In genomic region chrX:102658551-102658950, GRCh38 we compare ENCODE assay signal across 1 cellular context.
TF ChIP-seq lines count a peak whose summit lies in the region.

No MANE protein-coding gene starts in this region.

TF ChIP-seq in SK-N-SH, 30 proteins besides CTCF, POLR2A, EP300 and RAD21 (continued from another document):
- TF ChIP-seq USF2 (IDR thresholded peaks at IDR 0.05; ENCODE audit: borderline replicate concordance, low read depth, low read length) (no peak), YY1 (IDR thresholded peaks at IDR 0.05; ENCODE audit: low read depth) (no peak), MXI1 (IDR thresholded peaks at IDR 0.05; ENCODE audit: low read depth, low read length) (no peak), POLR2AphosphoS5 (IDR thresholded peaks at IDR 0.05; ENCODE audit: low read depth, low read length) (no peak), USF1 (IDR thresholded peaks at IDR 0.05; ENCODE audit: borderline replicate concordance, low read depth) (no peak), REST (IDR thresholded peaks at IDR 0.05; ENCODE audit: low read depth, low read length) (no peak), FOXJ3 (CRISPR knock-in tag; IDR thresholded peaks at IDR 0.05) (no peak), RCOR1 (IDR thresholded peaks at IDR 0.05; ENCODE audit: low read length) (no peak), FOXM1 (IDR thresholded peaks at IDR 0.05; ENCODE audit: low read depth) (no peak), NRF1 (IDR thresholded peaks at IDR 0.05; ENCODE audit: low read depth, low read length) (no peak), ZBTB33 (IDR thresholded peaks at IDR 0.05; ENCODE audit: borderline replicate concordance, low read depth) (no peak), CHD2 (IDR thresholded peaks at IDR 0.05; ENCODE audit: low read length, partially characterized antibody) (no peak), GATA2 (CRISPR knock-in tag; IDR thresholded peaks at IDR 0.05) (no peak), ELF1 (IDR thresholded peaks at IDR 0.05) (no peak)
